In the genomic region with DNA sequence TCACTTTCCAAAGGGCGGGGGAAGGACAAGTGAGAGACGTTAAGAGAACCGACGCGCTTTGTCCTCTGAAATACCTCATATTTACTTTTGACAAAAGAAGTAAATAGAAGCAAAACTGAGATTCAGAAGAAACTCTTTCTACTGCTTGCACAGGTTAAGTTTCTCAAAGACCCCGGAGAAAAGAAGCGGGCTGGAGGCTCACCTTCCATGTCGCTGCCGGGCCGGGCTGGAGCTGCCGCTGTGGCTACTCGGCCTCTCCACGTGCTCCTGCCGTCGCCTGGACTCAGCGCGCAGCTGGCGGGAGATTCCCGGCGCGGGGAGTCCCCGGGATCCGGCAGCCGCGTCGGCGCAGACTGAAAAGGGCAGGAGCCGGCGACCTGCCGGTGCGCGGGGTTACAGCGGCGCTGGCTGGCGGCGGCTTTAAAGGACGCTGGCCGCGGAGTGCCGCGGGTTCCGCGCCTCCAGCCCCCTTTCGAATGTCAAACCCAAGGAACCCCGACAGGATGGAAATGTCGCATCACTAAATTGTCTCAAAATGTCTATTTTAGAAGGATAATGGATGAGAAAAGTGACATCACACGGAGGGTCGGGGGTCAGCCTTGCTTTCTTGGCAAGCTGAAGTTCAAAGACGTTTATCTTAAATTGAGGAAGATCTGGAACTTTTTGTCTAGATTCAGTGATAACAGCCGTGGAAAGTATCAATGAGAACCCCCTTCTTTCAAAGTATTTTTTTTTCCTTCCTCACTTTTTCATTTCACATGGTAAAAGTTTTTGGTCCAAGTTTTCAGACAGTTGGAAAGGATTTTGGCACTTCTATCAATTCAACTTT, we compare ENCODE assay signal across 8 cellular contexts. TPM values are rescaled to one million over a fixed set of nuclear protein-coding genes. Genes with fewer than 3 reads are reported as not detected.
DNase-seq lines count a peak whose midpoint lies in the region; FAIRE-seq and TF ChIP-seq lines count a peak whose summit lies in the region.

A gene (minus strand): TSS at position 395 of the 829 bp plus-strand sequence. CDS start 186 bp downstream, at position 209.

- H3K27me3 ChIP-seq in A673 (replicated peaks; ENCODE audit: insufficient read depth, low read depth, low read length, poor library complexity) (peaks cover 54% of the 10 kb centered on the region), HUES6 (ENCODE audit: control insufficient read depth, insufficient read depth, low read length) (peaks cover 84% of the 10 kb centered on the region), adipocyte (replicated peaks; ENCODE audit: control insufficient read depth, insufficient read depth, low read length) (peaks cover 75% of the 10 kb centered on the region), keratinocyte (ENCODE audit: control insufficient read depth, extremely low read depth, insufficient read depth, low read length) (peaks cover 61% of the 10 kb centered on the region)

- H3K27ac Mint-ChIP-seq in T-helper 1 cell treated with Interleukin-12 subunit alpha and Interleukin-12 subunit beta and Interleukin-4 antibody, amounts not matched to agents 30 μg/mL and 1 μg/mL, for 36 hours, result peak within 1 kb of the TSS; percentile 86

- H3K9ac ChIP-seq in HUES6 (ENCODE audit: low read length), result no peak within 1 kb of the TSS
- no peak within 1 kb of the TSS for H3K9ac ChIP-seq in adipocyte (ENCODE audit: low read length)
- H3K9ac ChIP-seq in keratinocyte (ENCODE audit: control insufficient read depth, extremely low read depth, insufficient read depth, low read length), result no peak within 1 kb of the TSS

- DNase-seq in A673 (ENCODE audit: low spot score), result peak; percentile 15
- peak; percentile 40 for DNase-seq in adipocyte (ENCODE audit: low read depth)
- no peak for DNase-seq in keratinocyte (ENCODE audit: low read depth, low spot score)
- peak; percentile 78 for DNase-seq in stimulated activated CD4-positive, alpha-beta T cell treated with anti-CD3 and anti-CD28 coated beads, Interleukin-4, amount 100 ng/mL, for 4 hours
- DNase-seq in epidermal melanocyte (ENCODE audit: insufficient read length, low spot score), result no peak

- dilution Hi-C loops in keratinocyte (cut with MboI; ENCODE audit: extremely low pct_ligation_motif_present, low sequenced_read_pairs), result no loop called here

- intact Hi-C loops in A673 (cut with micrococcal nuclease; ENCODE audit: unreplicated experiment), result no loop called here

- CTCF ChIA-PET in A673 (lab: Charles Lee), result no interaction called here

- TF ChIP-seq CTCF in A673 (conservative IDR thresholded peaks at IDR 0.05; ENCODE audit: low read depth, low read length) (no peak), keratinocyte (optimal IDR thresholded peaks at IDR 0.05 in 1 of 3, IDR thresholded peaks at IDR 0.05 in 1 of 3, conservative IDR thresholded peaks at IDR 0.05 in 1 of 3; ENCODE audit: extremely low read depth in 1 of 3, insufficient read depth in 2 of 3, low read length in 3 of 3) (peak; percentile 24 to 67 (median 54))

- no peak within 1 kb of the TSS for H3K4me3 ChIP-seq in A673 (ENCODE audit: low read depth, low read length, poor library complexity, severe bottlenecking)
- peak within 1 kb of the TSS; percentile 39 for H3K4me3 ChIP-seq in HUES6 (ENCODE audit: low read depth, low read length)
- H3K4me3 ChIP-seq in adipocyte (ENCODE audit: low read length), result no peak within 1 kb of the TSS
- peak within 1 kb of the TSS in 1 of 3 experiments; percentile 25 for H3K4me3 ChIP-seq in keratinocyte (ENCODE audit: control insufficient read depth in 2 of 3, extremely low read depth in 1 of 3, insufficient read depth in 2 of 3, low read depth in 1 of 3, low read length in 3 of 3)

- H2AFZ ChIP-seq in keratinocyte (ENCODE audit: control insufficient read depth, low read length), result no peak within 1 kb of the TSS

- H3K9me3 Mint-ChIP-seq in T-helper 1 cell treated with Interleukin-12 subunit alpha and Interleukin-12 subunit beta and Interleukin-4 antibody, amounts not matched to agents 30 μg/mL and 1 μg/mL, for 36 hours, result peaks cover 3% of the 10 kb centered on the region

- POLR2A ChIA-PET in A673 (lab: Charles Lee; ENCODE audit: low non-redundant PET), result no interaction called here

- H3K27ac ChIP-seq in A673 (ENCODE audit: low read depth, low read length, poor library complexity, severe bottlenecking) (no peak within 1 kb of the TSS), HUES6 (ENCODE audit: low read depth, low read length) (no peak within 1 kb of the TSS), keratinocyte (ENCODE audit: control insufficient read depth, insufficient read depth, low read length) (no peak within 1 kb of the TSS)

- TF ChIP-seq POLR2A in GM18526 (IDR thresholded peaks at IDR 0.05; ENCODE audit: extremely low read depth, insufficient read length), result peak; percentile 60

- H3K4me3 Mint-ChIP-seq in T-helper 1 cell treated with Interleukin-12 subunit alpha and Interleukin-12 subunit beta and Interleukin-4 antibody, amounts not matched to agents 30 μg/mL and 1 μg/mL, for 36 hours, result peak within 1 kb of the TSS; percentile 89

- H3K4me1 ChIP-seq in A673 (ENCODE audit: insufficient read depth, low read length, poor library complexity, severe bottlenecking) (no peaks in the 10 kb centered on the region), HUES6 (ENCODE audit: control insufficient read depth, insufficient read depth, low read length) (peaks cover 3% of the 10 kb centered on the region; the same call in 1 of the 2 replicates), adipocyte (ENCODE audit: control insufficient read depth, insufficient read depth, low read length) (no peaks in the 10 kb centered on the region), keratinocyte (ENCODE audit: control insufficient read depth, extremely low read depth, insufficient read depth, low read length) (no peaks in the 10 kb centered on the region)

- H3K9me3 ChIP-seq in A673 (ENCODE audit: low read depth, low read length, poor library complexity, severe bottlenecking) (no peaks in the 10 kb centered on the region), HUES6 (ENCODE audit: control insufficient read depth, insufficient read depth, low read depth, low read length) (no peaks in the 10 kb centered on the region), adipocyte (ENCODE audit: control insufficient read depth, low read length) (peaks cover 23% of the 10 kb centered on the region), keratinocyte (ENCODE audit: control insufficient read depth, low read depth, low read length) (no peaks in the 10 kb centered on the region)

- H3K4me1 Mint-ChIP-seq in T-helper 1 cell treated with Interleukin-12 subunit alpha and Interleukin-12 subunit beta and Interleukin-4 antibody, amounts not matched to agents 30 μg/mL and 1 μg/mL, for 36 hours (ENCODE audit: low read depth), result peaks cover 54% of the 10 kb centered on the region

- peaks cover 11% of the 10 kb centered on the region for H3K36me3 Mint-ChIP-seq in T-helper 1 cell treated with Interleukin-12 subunit alpha and Interleukin-12 subunit beta and Interleukin-4 antibody, amounts not matched to agents 30 μg/mL and 1 μg/mL, for 36 hours (ENCODE audit: low read depth)

- peak within 1 kb of the TSS; percentile 41 for H3K4me2 ChIP-seq in keratinocyte (ENCODE audit: control insufficient read depth, extremely low read depth, insufficient read depth, low read depth, low read length)

- no peaks in the 10 kb centered on the region for H4K20me1 ChIP-seq in keratinocyte (ENCODE audit: control insufficient read depth, extremely low read depth, insufficient read depth, low read length)

- no TSS peak for BruUV-seq in A673 (replicated peaks; lab: Mats Ljungman, UMichigan)

- H3K27me3 Mint-ChIP-seq in T-helper 1 cell treated with Interleukin-12 subunit alpha and Interleukin-12 subunit beta and Interleukin-4 antibody, amounts not matched to agents 30 μg/mL and 1 μg/mL, for 36 hours (ENCODE audit: low read depth), result no peaks in the 10 kb centered on the region

- H3K36me3 ChIP-seq in A673 (ENCODE audit: insufficient read depth, low read length, poor library complexity, severe bottlenecking) (no peaks in the 10 kb centered on the region), HUES6 (ENCODE audit: control insufficient read depth, insufficient read depth, low read length) (no peaks in the 10 kb centered on the region), adipocyte (ENCODE audit: control insufficient read depth, insufficient read depth, low read length, severe bottlenecking) (no peaks in the 10 kb centered on the region), keratinocyte (ENCODE audit: control insufficient read depth in 2 of 2, extremely low read depth in 1 of 2, insufficient read depth in 2 of 2, low read length in 2 of 2) (no peaks in the 10 kb centered on the region)

- no peak for FAIRE-seq in keratinocyte (lab: Jason Lieb, UNC)

- H3K9me1 ChIP-seq in keratinocyte (ENCODE audit: control insufficient read depth, extremely low read depth, insufficient read depth, low read length), result no peaks in the 10 kb centered on the region

- no peaks in the 10 kb centered on the region for H3K79me2 ChIP-seq in keratinocyte (ENCODE audit: control insufficient read depth, insufficient read depth, low read length)

RNA-seq across cellular contexts. Expression of the gene that starts here (rescaled TPM):
- total RNA-seq in A673 (2021), result not detected in 2 replicates
- polyA plus RNA-seq in keratinocyte, result 0.04 TPM in 1 of 3 replicates, not detected in the others
- not detected for polyA plus RNA-seq in keratinocyte (2011; ENCODE audit: low read depth)
- polyA plus RNA-seq in keratinocyte (2011; cell fraction: cytosol; rRNA removed), result not detected in 2 replicates
- polyA plus RNA-seq in keratinocyte (2011; cell fraction: nucleus; rRNA removed), result not detected in 2 replicates
- polyA plus RNA-seq in keratinocyte (2012; ENCODE audit: low replicate concordance), result 0.08 TPM in 1 of 2 replicates, not detected in the other
- polyA minus RNA-seq in keratinocyte, result 0.23 TPM in 1 of 3 replicates, not detected in the others
- polyA minus RNA-seq in keratinocyte (2011; cell fraction: cytosol; rRNA and poly(A)+ RNA removed), result not detected
- polyA minus RNA-seq in keratinocyte (2011; cell fraction: nucleus; rRNA and poly(A)+ RNA removed), result not detected in 2 replicates

Comparison
In these comparisons a context has a peak if more than half of its experiments do, and no peak if none do; other contexts are left out.
1. Peak in DNase-seq in A673; RNA of the gene not detected or under 1 TPM.
2. DNase-seq: peak in adipocyte (single experiment) and stimulated activated CD4-positive, alpha-beta T cell treated with anti-CD3 and anti-CD28 coated beads, Interleukin-4, amount 100 ng/mL, for 4 hours (2 of 2); none in keratinocyte (single experiment) and epidermal melanocyte (single experiment).